Comparison of ENCODE assay signal across 31 cellular contexts in the genomic region with DNA sequence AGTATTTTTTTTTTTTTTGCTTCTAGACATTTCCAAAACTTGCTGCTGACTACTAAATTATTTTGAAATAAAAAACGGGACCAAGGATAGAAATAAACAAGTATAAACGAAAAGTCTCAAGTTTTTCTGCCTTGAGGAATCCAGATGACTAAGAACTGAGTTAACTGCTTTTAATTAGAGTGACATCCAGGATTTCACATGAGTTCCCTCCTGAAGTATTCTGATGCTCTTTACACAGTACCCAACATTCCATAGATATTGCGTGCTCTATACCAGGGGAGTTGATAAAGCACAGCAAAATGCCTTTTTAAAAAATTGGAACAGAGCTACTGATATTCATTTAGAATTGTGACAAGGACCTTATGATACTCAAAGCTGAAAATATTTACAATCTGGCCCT.
DNase-seq lines count a peak whose midpoint lies in the region; ATAC-seq and TF ChIP-seq lines count a peak whose summit lies in the region.
"Had no signal": no experiment of that assay in that cellular context is flagged by ENCODE, and none has a peak within 500 bp of the region (broad histone marks: within the 10 kb centered on the region; RNA-seq: fewer than 3 reads in every experiment).

No MANE protein-coding gene starts in this region.

- no peaks in the 10 kb centered on the region for H3F3A ChIP-seq in GM23338 (replicated peaks; ENCODE audit: low read depth)

- no peak for TF ChIP-seq EP300 in stomach (IDR thresholded peaks at IDR 0.05)

- ATAC-seq in GM23338, result no peak
- no peak for ATAC-seq in GM21526 (IDR thresholded peaks at IDR 0.05; ENCODE audit: low FRiP score, unreplicated experiment)
- no peak for ATAC-seq in GM21360 (IDR thresholded peaks at IDR 0.05; ENCODE audit: unreplicated experiment)
- ATAC-seq in HG02840 (IDR thresholded peaks at IDR 0.05; ENCODE audit: low FRiP score, unreplicated experiment), result no peak
- ATAC-seq: activated naive CD8-positive, alpha-beta T cell treated with anti-CD3 and anti-CD28 coated beads, Interleukin-2, amount 50 U/mL, for 24 hours; activated T-cell treated with anti-CD3 and anti-CD28 coated beads, Interleukin-2, amount 50 U/mL, for 72 hours; effector memory CD8-positive, alpha-beta T cell; gastroesophageal sphincter; GM12878; stimulated activated effector memory CD8-positive, alpha-beta T cell treated with anti-CD3 and anti-CD28 coated beads, Interleukin-12 subunit alpha, Interleukin-12 subunit beta, amount 100 ng/mL, for 72 hours had no signal

- CTCF ChIA-PET in BJ (lab: Yijun Ruan, JAX), result no interaction called here

- H3K4me1 ChIP-seq in GM23338 (ENCODE audit: insufficient read depth), result peaks cover 6% of the 10 kb centered on the region; the same call in 1 of the 2 replicates
- peaks cover 12% of the 10 kb centered on the region for H3K4me1 ChIP-seq in adipocyte (ENCODE audit: control insufficient read depth, insufficient read depth, low read length)
- H3K4me1 ChIP-seq in stomach, result no peaks in the 10 kb centered on the region
- H3K4me1 ChIP-seq: gastroesophageal sphincter had no signal

- no peaks in the 10 kb centered on the region for H3K79me2 ChIP-seq in GM23338 (replicated peaks; ENCODE audit: insufficient read depth)
- H3K79me2 ChIP-seq: hepatocyte had no signal

- H3K4me3 ChIP-seq in BJ (ENCODE audit: low read depth, low read length) (no peak overlapping the region), GM23338 (no peak overlapping the region), adipocyte (ENCODE audit: low read length) (no peak overlapping the region), stomach (no peak overlapping the region)
- H3K4me3 ChIP-seq: gastroesophageal sphincter, GM12878, hepatocyte, lung had no signal

- H3K27ac ChIP-seq in GM23338 (ENCODE audit: low read depth) (no peak overlapping the region), stomach (no peak overlapping the region)
- H3K27ac ChIP-seq: gastroesophageal sphincter, hepatocyte, RWPE1 had no signal

- peak; percentile 10 for DNase-seq in BJ (ENCODE audit: low read depth)
- DNase-seq in GM23338 (ENCODE audit: low spot score), result no peak
- DNase-seq in adipocyte (ENCODE audit: low read depth), result peak; percentile 74
- DNase-seq in iris pigment epithelial cell (ENCODE audit: low read depth), result peak; percentile 8
- no peak for DNase-seq in stomach
- DNase-seq: activated CD4-positive, alpha-beta T cell treated with anti-CD3 and anti-CD28 coated beads, Interleukin-2, amount 50 U/mL, for 4 hours; activated CD4-positive, CD25-positive, alpha-beta regulatory T cell; activated naive CD8-positive, alpha-beta T cell treated with anti-CD3 and anti-CD28 coated beads, Interleukin-2, amount 50 U/mL, for 24 hours; activated T-cell treated with anti-CD3 and anti-CD28 coated beads, Interleukin-2, amount 50 U/mL, for 72 hours; Calu3; caudate nucleus; CD4-positive, CD25-positive, alpha-beta regulatory T cell; cortex of kidney; DMS79; effector memory CD8-positive, alpha-beta T cell; erythroblast; NCI-H1092 treated with DMSO at 0.1 percent for 48 hours; NCI-H187; NCI-H2171; trophoblast cell had no signal

- no peak overlapping the region for H3K4me3 Mint-ChIP-seq in GM23338
- H3K4me3 Mint-ChIP-seq: activated naive CD8-positive, alpha-beta T cell treated with anti-CD3 and anti-CD28 coated beads, Interleukin-2, amount 50 U/mL, for 24 hours; activated T-cell treated with anti-CD3 and anti-CD28 coated beads, Interleukin-2, amount 50 U/mL, for 72 hours; CD4-positive, CD25-positive, alpha-beta regulatory T cell; effector memory CD8-positive, alpha-beta T cell; nephron; stimulated activated effector memory CD8-positive, alpha-beta T cell treated with anti-CD3 and anti-CD28 coated beads, Interleukin-12 subunit alpha, Interleukin-12 subunit beta, amount 100 ng/mL, for 72 hours; T-helper 1 cell treated with Interleukin-12 subunit alpha and Interleukin-12 subunit beta and Interleukin-4 antibody, amounts not matched to agents 30 μg/mL and 1 μg/mL, for 36 hours had no signal

- H3K27ac Mint-ChIP-seq in GM23338, result no peak overlapping the region
- H3K27ac Mint-ChIP-seq: activated naive CD8-positive, alpha-beta T cell treated with anti-CD3 and anti-CD28 coated beads, Interleukin-2, amount 50 U/mL, for 24 hours; activated T-cell treated with anti-CD3 and anti-CD28 coated beads, Interleukin-2, amount 50 U/mL, for 72 hours; CD4-positive, CD25-positive, alpha-beta regulatory T cell; effector memory CD8-positive, alpha-beta T cell; nephron; stimulated activated effector memory CD8-positive, alpha-beta T cell treated with anti-CD3 and anti-CD28 coated beads, Interleukin-12 subunit alpha, Interleukin-12 subunit beta, amount 100 ng/mL, for 72 hours; T-helper 1 cell treated with Interleukin-12 subunit alpha and Interleukin-12 subunit beta and Interleukin-4 antibody, amounts not matched to agents 30 μg/mL and 1 μg/mL, for 36 hours had no signal

- H3K27me3 Mint-ChIP-seq in GM23338 (ENCODE audit: insufficient read depth, low read depth, poor library complexity), result peaks cover 3% of the 10 kb centered on the region
- H3K27me3 Mint-ChIP-seq: activated naive CD8-positive, alpha-beta T cell treated with anti-CD3 and anti-CD28 coated beads, Interleukin-2, amount 50 U/mL, for 24 hours; CD4-positive, CD25-positive, alpha-beta regulatory T cell; effector memory CD8-positive, alpha-beta T cell had no signal

- H3K4me2 ChIP-seq in GM23338, result no peak overlapping the region
- H3K4me2 ChIP-seq: hepatocyte had no signal

- peaks cover 9% of the 10 kb centered on the region for H3K4me1 Mint-ChIP-seq in GM23338
- H3K4me1 Mint-ChIP-seq: activated naive CD8-positive, alpha-beta T cell treated with anti-CD3 and anti-CD28 coated beads, Interleukin-2, amount 50 U/mL, for 24 hours; CD4-positive, CD25-positive, alpha-beta regulatory T cell; nephron; stimulated activated effector memory CD8-positive, alpha-beta T cell treated with anti-CD3 and anti-CD28 coated beads, Interleukin-12 subunit alpha, Interleukin-12 subunit beta, amount 100 ng/mL, for 72 hours had no signal

- H3K9me3 Mint-ChIP-seq in GM23338, result no peaks in the 10 kb centered on the region
- H3K9me3 Mint-ChIP-seq: nephron had no signal

- no peaks in the 10 kb centered on the region for H3K9me2 ChIP-seq in GM23338 (ENCODE audit: insufficient read depth)

- 65 to 81% (median 68%) methylated on average over 3 of the region's 3 CpGs for WGBS in stomach, 5 donors

- POLR2A ChIA-PET in BJ (lab: Charles Lee), result no interaction called here

- no peaks in the 10 kb centered on the region for H3K27me3 ChIP-seq in BJ (ENCODE audit: control insufficient read depth, insufficient read depth, low read length)
- H3K27me3 ChIP-seq in GM23338 (ENCODE audit: insufficient read depth), result no peaks in the 10 kb centered on the region
- H3K27me3 ChIP-seq in adipocyte (replicated peaks; ENCODE audit: control insufficient read depth, insufficient read depth, low read length), result no peaks in the 10 kb centered on the region
- no peaks in the 10 kb centered on the region for H3K27me3 ChIP-seq in stomach
- H3K27me3 ChIP-seq: gastroesophageal sphincter, hepatocyte had no signal

- TF ChIP-seq POLR2A in stomach (IDR thresholded peaks at IDR 0.05), result no peak

- H3K9me3 ChIP-seq in adipocyte (ENCODE audit: control insufficient read depth, low read length) (no peaks in the 10 kb centered on the region), stomach (no peaks in the 10 kb centered on the region)
- H3K9me3 ChIP-seq: gastroesophageal sphincter had no signal

- no peak overlapping the region for H3K9ac ChIP-seq in adipocyte (ENCODE audit: low read length)

- TF ChIP-seq CTCF in BJ (IDR thresholded peaks at IDR 0.05; ENCODE audit: insufficient read depth, low read depth, low read length) (no peak), GM23338 (conservative IDR thresholded peaks at IDR 0.05; ENCODE audit: low read depth in 2 of 2) (no peak), stomach (IDR thresholded peaks at IDR 0.05) (no peak)

- no peaks in the 10 kb centered on the region for H3K36me3 Mint-ChIP-seq in GM23338 (ENCODE audit: low read depth)
- H3K36me3 Mint-ChIP-seq: CD4-positive, CD25-positive, alpha-beta regulatory T cell; stimulated activated effector memory CD8-positive, alpha-beta T cell treated with anti-CD3 and anti-CD28 coated beads, Interleukin-12 subunit alpha, Interleukin-12 subunit beta, amount 100 ng/mL, for 72 hours had no signal

- no peaks in the 10 kb centered on the region for H4K20me1 ChIP-seq in GM23338 (replicated peaks; ENCODE audit: insufficient read depth)

- intact Hi-C loops in stomach (cut with DNase I; ENCODE audit: low total_unique reads), result no loop called here

- peak overlapping the region; percentile 36; the same call in 1 of the 2 replicates for H2AFZ ChIP-seq in GM23338
- H2AFZ ChIP-seq: hepatocyte had no signal

- H3K36me3 ChIP-seq in BJ (ENCODE audit: control insufficient read depth, insufficient read depth, low read length) (no peaks in the 10 kb centered on the region), GM23338 (ENCODE audit: insufficient read depth) (no peaks in the 10 kb centered on the region), adipocyte (ENCODE audit: control insufficient read depth, insufficient read depth, low read length, severe bottlenecking) (no peaks in the 10 kb centered on the region), stomach (no peaks in the 10 kb centered on the region)
- H3K36me3 ChIP-seq: gastroesophageal sphincter had no signal

TF ChIP-seq in GM23338, 12 proteins besides CTCF, POLR2A, EP300 and RAD21 (continues in another document):
- no peak for TF ChIP-seq JUNB (IDR thresholded peaks at IDR 0.05; ENCODE audit: unreplicated experiment)
- TF ChIP-seq POLR2AphosphoS5 (IDR thresholded peaks at IDR 0.05; ENCODE audit: low read depth), result no peak
- no peak for TF ChIP-seq EZH2 (IDR thresholded peaks at IDR 0.05; ENCODE audit: low read depth, unreplicated experiment)

Comparison
In these comparisons a context has a peak if more than half of its experiments do, and no peak if none do; other contexts are left out.
1. DNase-seq: peak in BJ (single experiment), adipocyte (single experiment) and iris pigment epithelial cell (single experiment); none in GM23338 (single experiment) and stomach (single experiment).